In genomic region chr18:57854726-57855125, GRCh38 we compare ENCODE assay signal across 12 cellular contexts. TPM values are rescaled to one million over a fixed set of nuclear protein-coding genes. Genes with fewer than 3 reads are reported as not detected.
"Had no signal": no experiment of that assay in that cellular context is flagged by ENCODE, and none has a peak within 500 bp of the region (broad histone marks: within the 10 kb centered on the region; RNA-seq: fewer than 3 reads in every experiment).

No MANE protein-coding gene starts in this region.

- DNase-seq: activated CD4-positive, alpha-beta T cell treated with anti-CD3 and anti-CD28 coated beads, Interleukin-2, amount 50 U/mL, for 48 hours; activated naive CD4-positive, alpha-beta T cell treated with anti-CD3 and anti-CD28 coated beads for 36 hours; mesendoderm; stimulated activated CD4-positive, alpha-beta T cell treated with anti-CD3 and anti-CD28 coated beads, Interleukin-2, amount 100 ng/mL, for 48 hours; stimulated activated naive B cell treated with anti-CD40 and anti-IgM and Interleukin-4, amounts not matched to agents 10 μg/mL and 1 μg/mL and 100 μg/mL, for 72 hours; T1000; thyroid gland; uterus had no signal

- H3K27me3 ChIP-seq: cardiac muscle cell, thyroid gland, uterus had no signal

- ATAC-seq: esophagus mucosa; natural killer cell treated with Interleukin-12 subunit alpha and Interleukin-12 subunit beta and Interleukin-15 and Interleukin-18, amount 100 ng/mL, for 72 hours; stimulated activated naive B cell treated with anti-CD40 and anti-IgM and Interleukin-4, amounts not matched to agents 10 μg/mL and 1 μg/mL and 100 μg/mL, for 72 hours had no signal

- H3K4me3 ChIP-seq: cardiac muscle cell, thyroid gland, uterus had no signal

- H3K4me1 ChIP-seq: thyroid gland, uterus had no signal

- H3K27ac ChIP-seq: cardiac muscle cell, thyroid gland, uterus had no signal

- H3K36me3 ChIP-seq: cardiac muscle cell, thyroid gland, uterus had no signal

- H3K9me3 ChIP-seq: thyroid gland, uterus had no signal

RNA-seq across cellular contexts. Expression of gene ATP8B1, which starts 51.6 kb away (rescaled TPM):
- total RNA-seq: activated naive CD4-positive, alpha-beta T cell treated with anti-CD3 and anti-CD28 coated beads for 36 hours; activated T-helper 2 cell treated with anti-CD3 and anti-CD28 coated beads, Interferon-gamma antibody, Interleukin-2, Interleukin-4, amounts not matched to agents 10 μg/mL and 5 μg/mL and 100 μg/mL, durations not matched to agents 14 hours and 24 hours and 36 hours; natural killer cell treated with Interleukin-12 subunit alpha and Interleukin-12 subunit beta and Interleukin-15 and Interleukin-18, amount 100 ng/mL, for 72 hours had no signal
